In the genomic region with DNA sequence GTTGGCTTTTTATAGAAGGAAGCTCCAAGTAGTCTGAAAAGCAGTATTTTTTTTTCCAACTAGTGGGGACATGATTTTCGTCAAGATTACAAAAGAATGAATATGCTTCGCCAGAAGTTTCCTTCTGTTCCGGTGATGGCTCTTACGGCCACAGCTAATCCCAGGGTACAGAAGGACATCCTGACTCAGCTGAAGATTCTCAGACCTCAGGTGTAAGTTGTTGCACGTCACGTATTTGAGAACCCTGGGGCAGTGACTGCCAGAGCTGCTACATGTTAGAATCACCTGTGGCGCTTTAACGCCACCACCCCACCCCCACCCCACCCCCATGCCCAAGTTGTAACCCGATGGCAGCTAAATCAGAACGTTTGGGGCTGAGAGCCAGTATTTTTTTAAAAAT, we compare ENCODE assay signal across 16 cellular contexts. TPM values are rescaled to one million over a fixed set of nuclear protein-coding genes. Genes with fewer than 3 reads are reported as not detected.
DNase-seq lines count a peak whose midpoint lies in the region; ATAC-seq and TF ChIP-seq lines count a peak whose summit lies in the region.
"Had no signal": no experiment of that assay in that cellular context is flagged by ENCODE, and none has a peak within 500 bp of the region (broad histone marks: within the 10 kb centered on the region; RNA-seq: fewer than 3 reads in every experiment).

No MANE protein-coding gene starts in this region.

- H3K4me3 ChIP-seq in right cardiac atrium (ENCODE audit: low read length): no peak overlapping the region
- H3K4me3 ChIP-seq: BLaER1, GM23248 had no signal

- DNase-seq in right cardiac atrium: no peak
- no peak for DNase-seq in cardiac septum (ENCODE audit: low spot score)
- DNase-seq in activated effector memory CD4-positive, alpha-beta T cell treated with anti-CD3 and anti-CD28 coated beads, Interleukin-2, amount 50 U/mL, for 16 hours: no peak
- no peak for DNase-seq in NCI-H187 treated with DMSO at 0.1 percent for 48 hours (lab: John Stamatoyannopoulos, UW)
- no peak for DNase-seq in stimulated activated CD4-positive, alpha-beta T cell treated with anti-CD3 and anti-CD28 coated beads, Interleukin-4, amount 100 ng/mL, for 24 hours
- DNase-seq: Caco-2; CD4-positive, CD25-positive, alpha-beta regulatory T cell; CD8-positive, alpha-beta T cell; DMS153; DND-41; GM23248; H7; HCEC 1CT had no signal

- 79% methylated on average over 10 of the region's 10 CpGs for WGBS in right cardiac atrium

- H3K27ac ChIP-seq in right cardiac atrium (ENCODE audit: low read length) (peak overlapping the region; percentile 52), VCaP (peak overlapping the region; percentile 75)
- H3K27ac ChIP-seq: BLaER1, GM23248 had no signal

- intact Hi-C loops in right cardiac atrium (cut with DNase I) (no loop called here), cardiac septum (cut with DNase I) (no loop called here)

- no peak for TF ChIP-seq CTCF in VCaP (conservative IDR thresholded peaks at IDR 0.05)

- ATAC-seq in right cardiac atrium (no peak), esophagus mucosa (peak; percentile 76)
- ATAC-seq: CD8-positive, alpha-beta T cell had no signal

- no peaks in the 10 kb centered on the region for H3K4me1 ChIP-seq in right cardiac atrium (ENCODE audit: control insufficient read depth, insufficient read depth, low read length)
- H3K4me1 ChIP-seq: BLaER1, Caco-2 had no signal

- no peaks in the 10 kb centered on the region for H3K27me3 ChIP-seq in right cardiac atrium (ENCODE audit: control insufficient read depth, insufficient read depth)
- H3K27me3 ChIP-seq: BLaER1 had no signal

- no peaks in the 10 kb centered on the region for H3K9me3 ChIP-seq in right cardiac atrium (ENCODE audit: control insufficient read depth, low read length)
- H3K9me3 ChIP-seq: BLaER1, Caco-2 had no signal

RNA-seq across cellular contexts. Expression of gene BLM, which starts 52.2 kb away (rescaled TPM):
- total RNA-seq in right cardiac atrium: 10 to 100 TPM in 3 of 4 donors, 1 to 10 TPM in 1; 8.1 to 45.3 (median 29.0) TPM
- 17.3 TPM for polyA plus RNA-seq in right cardiac atrium
- total RNA-seq in cardiac septum: 0.75 TPM
- 4.3 TPM for total RNA-seq in esophagus mucosa
